Comparison of ENCODE assay signal across 11 cellular contexts in genomic region chr5:138664276-138664943, GRCh38.
DNase-seq lines count a peak whose midpoint lies in the region; ATAC-seq, FAIRE-seq and TF ChIP-seq lines count a peak whose summit lies in the region.
"Had no signal": no experiment of that assay in that cellular context is flagged by ENCODE, and none has a peak within 500 bp of the region (broad histone marks: within the 10 kb centered on the region; RNA-seq: fewer than 3 reads in every experiment).

No MANE protein-coding gene starts in this region.

- H3K9me3 ChIP-seq in kidney (ENCODE audit: control insufficient read depth in 1 of 2, low read length in 2 of 2): no peaks in the 10 kb centered on the region
- H3K9me3 ChIP-seq: upper lobe of right lung had no signal

- H3K27me3 ChIP-seq in brain microvascular endothelial cell (replicated peaks): no peaks in the 10 kb centered on the region
- H3K27me3 ChIP-seq: upper lobe of right lung had no signal

- FAIRE-seq in kidney (lab: Jason Lieb, UNC): no peak

- no peak overlapping the region for H3K27ac ChIP-seq in brain microvascular endothelial cell
- no peak overlapping the region for H3K27ac ChIP-seq in kidney (ENCODE audit: low read depth in 2 of 2, low read length in 2 of 2)
- H3K27ac ChIP-seq: upper lobe of right lung had no signal

- no peak overlapping the region for H3K4me3 ChIP-seq in brain microvascular endothelial cell (ENCODE audit: low read depth, low read length)
- H3K4me3 ChIP-seq in kidney (ENCODE audit: low read length in 2 of 2): no peak overlapping the region
- H3K4me3 ChIP-seq: upper lobe of right lung had no signal

- TF ChIP-seq CTCF in brain microvascular endothelial cell (IDR thresholded peaks at IDR 0.05; ENCODE audit: low read depth, low read length, missing control alignments): no peak
- no peak for TF ChIP-seq CTCF in kidney (IDR thresholded peaks at IDR 0.05; ENCODE audit: borderline replicate concordance, extremely low read depth, insufficient read depth)
- TF ChIP-seq CTCF in GM10248 (IDR thresholded peaks at IDR 0.05; ENCODE audit: control extremely low read depth, extremely low read depth, low read depth, missing control alignments): no peak

- H3K9ac ChIP-seq in kidney (ENCODE audit: low read length in 2 of 2): no peak overlapping the region

- POLR2A ChIA-PET in GM10248 (lab: Yijun Ruan, JAX): no interaction called here

- CTCF ChIA-PET in GM10248 (lab: Yijun Ruan, JAX): interaction anchor here (1.5 to 1.9 kb wide), 2 partner anchors 8 to 16 kb away, joined by 4 read pairs; no protein-coding TSS in a partner anchor

- no peak for ATAC-seq in GM21825 (IDR thresholded peaks at IDR 0.05; ENCODE audit: unreplicated experiment)
- ATAC-seq in GM21528 (IDR thresholded peaks at IDR 0.05; ENCODE audit: low FRiP score, unreplicated experiment): no peak
- ATAC-seq: upper lobe of right lung had no signal

- in situ Hi-C loops in brain microvascular endothelial cell (cut with HindIII; ENCODE audit: low pct_ligation_motif_present, low sequenced_read_pairs): no loop called here

- peak; percentile 49 for DNase-seq in Ammon's horn (ENCODE audit: low spot score)
- peak; percentile 55 for DNase-seq in HT1080 (ENCODE audit: low read depth)
- peak; percentile 18 for DNase-seq in brain microvascular endothelial cell
- peak; percentile 29 for DNase-seq in kidney
- DNase-seq in GM10248 (ENCODE audit: extremely low spot score): no peak
- no peak for DNase-seq in stimulated activated CD4-positive, alpha-beta T cell treated with anti-CD3 and anti-CD28 coated beads, Interleukin-15, amount 100 ng/mL, for 24 hours
- DNase-seq: activated CD4-positive, alpha-beta T cell treated with anti-CD3 and anti-CD28 coated beads for 48 hours; SHP77 treated with DMSO at 0.1 percent for 48 hours; upper lobe of right lung had no signal

- peaks cover 0 to 2% of the 10 kb centered on the region in 2 donors for H3K4me1 ChIP-seq in kidney (ENCODE audit: control insufficient read depth in 1 of 2, insufficient read depth in 1 of 2, low read depth in 1 of 2, low read length in 2 of 2)

- H3K36me3 ChIP-seq in brain microvascular endothelial cell (replicated peaks) (no peaks in the 10 kb centered on the region), kidney (ENCODE audit: control insufficient read depth in 1 of 2, insufficient read depth in 2 of 2, low read length in 2 of 2) (no peaks in the 10 kb centered on the region)
- H3K36me3 ChIP-seq: upper lobe of right lung had no signal

- intact Hi-C loops in kidney (cut with DNase I): no loop called here

Comparison
In these comparisons a context has a peak if more than half of its experiments do, and no peak if none do; other contexts are left out.
1. DNase-seq: peak in Ammon's horn (single experiment), HT1080 (single experiment), brain microvascular endothelial cell (single experiment) and kidney (single experiment); none in GM10248 (single experiment) and stimulated activated CD4-positive, alpha-beta T cell treated with anti-CD3 and anti-CD28 coated beads, Interleukin-15, amount 100 ng/mL, for 24 hours (single experiment).